8 cellular contexts compared by ENCODE assay signal in the genomic region with DNA sequence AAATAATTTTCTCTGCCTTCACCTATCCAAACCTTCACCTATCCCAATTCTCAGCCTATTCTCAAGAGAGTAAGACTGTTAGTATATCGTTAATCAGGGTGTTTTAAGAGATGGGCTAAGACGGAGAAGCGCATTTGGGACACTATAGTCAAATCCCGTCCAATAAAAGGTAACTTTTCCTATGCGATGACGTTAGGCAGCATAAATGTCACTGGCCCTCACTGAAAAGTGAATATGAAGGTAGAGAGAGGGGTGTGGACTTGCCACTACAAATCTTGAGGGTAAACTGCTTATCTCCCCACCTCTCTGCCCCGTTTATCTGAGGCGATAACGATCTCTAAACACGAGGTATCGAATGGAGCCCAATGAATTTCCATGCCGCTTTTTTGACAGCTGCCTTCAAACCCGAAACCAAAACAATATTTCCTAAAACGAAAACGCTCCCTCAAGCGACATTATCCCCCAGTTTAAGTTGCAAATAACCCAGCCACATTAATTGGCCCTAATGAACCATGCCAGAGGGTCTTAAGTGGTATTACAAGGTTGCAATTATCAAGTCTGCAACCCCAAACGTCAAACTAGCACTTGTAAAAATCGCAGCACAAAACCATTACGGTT. TPM values are rescaled to one million over a fixed set of nuclear protein-coding genes. Genes with fewer than 3 reads are reported as not detected.
DNase-seq lines count a peak whose midpoint lies in the region; TF ChIP-seq lines count a peak whose summit lies in the region.

No MANE protein-coding gene starts in this region.

- H3K9me3 ChIP-seq in adipocyte (ENCODE audit: control insufficient read depth, low read length), result no peaks in the 10 kb centered on the region
- H3K9me3 ChIP-seq in stomach smooth muscle (ENCODE audit: control insufficient read depth in 2 of 2, low read length in 2 of 2), result no peaks in the 10 kb centered on the region

- H3K27me3 ChIP-seq in adipocyte (replicated peaks; ENCODE audit: control insufficient read depth, insufficient read depth, low read length) (no peaks in the 10 kb centered on the region), kidney epithelial cell (ENCODE audit: control insufficient read depth, insufficient read depth, low read length) (no peaks in the 10 kb centered on the region), stomach smooth muscle (ENCODE audit: control insufficient read depth in 1 of 2, insufficient read depth in 2 of 2, low read length in 2 of 2) (no peaks in the 10 kb centered on the region)

- H3K4me3 ChIP-seq in AG10803 (ENCODE audit: low read length) (peak overlapping the region; percentile 91), HFF-Myc (replicated peaks; ENCODE audit: low read depth, low read length) (peak overlapping the region; percentile 72), adipocyte (ENCODE audit: low read length) (peak overlapping the region; percentile 93), kidney epithelial cell (ENCODE audit: low read depth, low read length) (peak overlapping the region; percentile 88), stomach smooth muscle (ENCODE audit: low read length in 2 of 2) (peak overlapping the region; percentile 87 to 89)

- H3K4me1 ChIP-seq in adipocyte (ENCODE audit: control insufficient read depth, insufficient read depth, low read length) (peaks cover 6% of the 10 kb centered on the region), stomach smooth muscle (ENCODE audit: control insufficient read depth, insufficient read depth, low read length) (peaks cover 9% of the 10 kb centered on the region)

- peak overlapping the region; percentile 97 for H3K9ac ChIP-seq in adipocyte (ENCODE audit: low read length)
- peak overlapping the region; percentile 37 to 82 for H3K9ac ChIP-seq in stomach smooth muscle (ENCODE audit: low read length in 2 of 2)

- TF ChIP-seq CTCF in AG10803 (conservative IDR thresholded peaks at IDR 0.05; ENCODE audit: low read length), result no peak
- no peak for TF ChIP-seq CTCF in HFF-Myc (IDR thresholded peaks at IDR 0.05; ENCODE audit: low read depth, low read length, missing control alignments)
- TF ChIP-seq CTCF in kidney epithelial cell (IDR thresholded peaks at IDR 0.05; ENCODE audit: insufficient read depth, low read length, poor library complexity, severe bottlenecking), result no peak

- DNase-seq in AG10803 (ENCODE audit: low read depth), result no peak
- no peak for DNase-seq in HFF-Myc (ENCODE audit: extremely low read depth, low read depth)
- DNase-seq in adipocyte (ENCODE audit: low read depth), result peak; percentile 45
- DNase-seq in kidney epithelial cell (ENCODE audit: low read depth), result no peak
- DNase-seq in islet precursor cell, result no peak
- no peak for DNase-seq in ecto neural progenitor cell (ENCODE audit: low spot score)
- no peak for DNase-seq in AG20443 (ENCODE audit: low spot score)

- H3K36me3 ChIP-seq in adipocyte (ENCODE audit: control insufficient read depth, insufficient read depth, low read length, severe bottlenecking) (peaks cover 10% of the 10 kb centered on the region), kidney epithelial cell (ENCODE audit: control insufficient read depth, insufficient read depth, low read length) (no peaks in the 10 kb centered on the region), stomach smooth muscle (ENCODE audit: control insufficient read depth in 2 of 2, insufficient read depth in 2 of 2, low read length in 2 of 2) (peaks cover 4 to 13% of the 10 kb centered on the region in 2 donors)

- peak overlapping the region; percentile 91 for H3K27ac ChIP-seq in stomach smooth muscle (ENCODE audit: low read length)

RNA-seq across cellular contexts. Expression of gene NR3C1, which starts 1.5 kb away (rescaled TPM):
- total RNA-seq in kidney epithelial cell, result 18.3 and 25.3 TPM in 2 replicates
